ENCODE assay signal across 18 cellular contexts in genomic region chr4:52873861-52874343, GRCh38. TPM values are rescaled to one million over a fixed set of nuclear protein-coding genes. Genes with fewer than 3 reads are reported as not detected.
DNase-seq lines count a peak whose midpoint lies in the region; ATAC-seq and TF ChIP-seq lines count a peak whose summit lies in the region.
"Had no signal": no experiment of that assay in that cellular context is flagged by ENCODE, and none has a peak within 500 bp of the region (broad histone marks: within the 10 kb centered on the region; RNA-seq: fewer than 3 reads in every experiment).

No MANE protein-coding gene starts in this region.

- H3K36me3 ChIP-seq in SJCRH30 (no peaks in the 10 kb centered on the region), left ventricle myocardium inferior (no peaks in the 10 kb centered on the region), mucosa of descending colon (ENCODE audit: low read depth) (no peaks in the 10 kb centered on the region)
- H3K36me3 ChIP-seq: neutrophil, Peyer's patch, suprapubic skin had no signal

- CTCF ChIA-PET in Calu3 (lab: Charles Lee) = no interaction called here

- H3K27me3 Mint-ChIP-seq in Calu3 (ENCODE audit: unreplicated experiment) = no peaks in the 10 kb centered on the region
- H3K27me3 Mint-ChIP-seq in activated T-cell treated with anti-CD3 and anti-CD28 coated beads, Interleukin-2, amount 50 U/mL, for 4 hours (ENCODE audit: low read depth) = no peaks in the 10 kb centered on the region
- no peaks in the 10 kb centered on the region for H3K27me3 Mint-ChIP-seq in stimulated activated naive CD8-positive, alpha-beta T cell treated with anti-CD3 and anti-CD28 coated beads, Interleukin-15, amount 100 ng/mL, for 72 hours
- H3K27me3 Mint-ChIP-seq: activated naive CD8-positive, alpha-beta T cell treated with anti-CD3 and anti-CD28 coated beads, Interleukin-2, amount 10 ng/mL, durations not matched to agents 7 days and 5 days had no signal

- H3K9me3 Mint-ChIP-seq in Calu3 (ENCODE audit: low read depth, unreplicated experiment) = no peaks in the 10 kb centered on the region
- no peaks in the 10 kb centered on the region for H3K9me3 Mint-ChIP-seq in activated T-cell treated with anti-CD3 and anti-CD28 coated beads, Interleukin-2, amount 50 U/mL, for 4 hours
- H3K9me3 Mint-ChIP-seq in stimulated activated naive CD8-positive, alpha-beta T cell treated with anti-CD3 and anti-CD28 coated beads, Interleukin-15, amount 100 ng/mL, for 72 hours = no peaks in the 10 kb centered on the region
- H3K9me3 Mint-ChIP-seq: activated naive CD8-positive, alpha-beta T cell treated with anti-CD3 and anti-CD28 coated beads, Interleukin-2, amount 10 ng/mL, durations not matched to agents 7 days and 5 days had no signal

- H3K4me1 ChIP-seq in SJCRH30 (peaks cover 39% of the 10 kb centered on the region), left ventricle myocardium inferior (peaks cover 50% of the 10 kb centered on the region), mucosa of descending colon (ENCODE audit: low read depth) (no peaks in the 10 kb centered on the region)

- H3K27me3 ChIP-seq in SJCRH30 = no peaks in the 10 kb centered on the region
- no peaks in the 10 kb centered on the region for H3K27me3 ChIP-seq in left ventricle myocardium inferior (ENCODE audit: low read depth)
- H3K27me3 ChIP-seq: neutrophil, Peyer's patch, suprapubic skin had no signal

- BruUV-seq in Calu3 (replicated peaks; lab: Mats Ljungman, UMichigan) = no TSS peak

- ATAC-seq in mucosa of descending colon (peak; percentile 72), GM21825 (IDR thresholded peaks at IDR 0.05; ENCODE audit: unreplicated experiment) (no peak)
- no peak for ATAC-seq in activated T-cell treated with anti-CD3 and anti-CD28 coated beads, Interleukin-2, amount 50 U/mL, for 4 hours
- ATAC-seq in stimulated activated naive CD8-positive, alpha-beta T cell treated with anti-CD3 and anti-CD28 coated beads, Interleukin-15, amount 100 ng/mL, for 72 hours = no peak

- H3K9me3 ChIP-seq in SJCRH30 (replicated peaks) (no peaks in the 10 kb centered on the region), left ventricle myocardium inferior (replicated peaks) (no peaks in the 10 kb centered on the region), mucosa of descending colon (no peaks in the 10 kb centered on the region)
- H3K9me3 ChIP-seq: neutrophil, Peyer's patch, suprapubic skin had no signal

- intact Hi-C loops in Calu3 (cut with micrococcal nuclease; ENCODE audit: unreplicated experiment) = loop anchor here (5.0 kb wide), 1 partner anchor 108 kb away; no protein-coding TSS in a partner anchor
- intact Hi-C loops in left ventricle myocardium inferior (cut with micrococcal nuclease) = no loop called here
- intact Hi-C loops in mucosa of descending colon (cut with DNase I, micrococcal nuclease) = no loop called here

- H3K4me3 ChIP-seq in SJCRH30 (peak overlapping the region; percentile 7), left ventricle myocardium inferior (peak overlapping the region; percentile 21), mucosa of descending colon (no peak overlapping the region)
- H3K4me3 ChIP-seq: Peyer's patch, suprapubic skin had no signal

- H3K27ac ChIP-seq in SJCRH30 (peak overlapping the region; percentile 70), left ventricle myocardium inferior (replicated peaks) (peak overlapping the region; percentile 59)
- H3K27ac ChIP-seq: neutrophil, Peyer's patch, suprapubic skin had no signal

- peaks cover 19% of the 10 kb centered on the region for H3K4me1 Mint-ChIP-seq in Calu3 (ENCODE audit: low read depth, unreplicated experiment)
- peaks cover 3% of the 10 kb centered on the region for H3K4me1 Mint-ChIP-seq in activated T-cell treated with anti-CD3 and anti-CD28 coated beads, Interleukin-2, amount 50 U/mL, for 4 hours (ENCODE audit: low read depth)
- peaks cover 11% of the 10 kb centered on the region for H3K4me1 Mint-ChIP-seq in stimulated activated naive CD8-positive, alpha-beta T cell treated with anti-CD3 and anti-CD28 coated beads, Interleukin-15, amount 100 ng/mL, for 72 hours

- no peak for DNase-seq in Calu3
- peak; percentile 61 to 69 for DNase-seq in SJCRH30
- DNase-seq in left ventricle myocardium inferior = no peak
- peak in 2 of 3 donors; percentile 30 to 45 for DNase-seq in mucosa of descending colon
- DNase-seq in HPDE6-E6E7 (ENCODE audit: extremely low spot score) = no peak
- DNase-seq in activated T-cell treated with anti-CD3 and anti-CD28 coated beads, Interleukin-2, amount 50 U/mL, for 4 hours = no peak
- DNase-seq in stimulated activated naive CD8-positive, alpha-beta T cell treated with anti-CD3 and anti-CD28 coated beads, Interleukin-15, amount 100 ng/mL, for 72 hours = no peak
- DNase-seq: activated CD4-positive, alpha-beta T cell treated with anti-CD3 and anti-CD28 coated beads for 1 hour; activated naive CD8-positive, alpha-beta T cell treated with anti-CD3 and anti-CD28 coated beads, Interleukin-2, amount 10 ng/mL, durations not matched to agents 7 days and 5 days; activated T-cell treated with anti-CD3 and anti-CD28 coated beads, Interleukin-2, amount 50 U/mL, for 1 hour; KG1; NCI-H1417 treated with DMSO at 0.1 percent for 48 hours; Peyer's patch; stimulated activated CD4-positive, alpha-beta T cell treated with anti-CD3 and anti-CD28 coated beads, Interleukin-12 subunit alpha, Interleukin-12 subunit beta, amount 100 ng/mL, for 4 hours had no signal

- no peaks in the 10 kb centered on the region for H3K36me3 Mint-ChIP-seq in Calu3 (ENCODE audit: insufficient read depth, unreplicated experiment)
- peaks cover 35% of the 10 kb centered on the region for H3K36me3 Mint-ChIP-seq in activated T-cell treated with anti-CD3 and anti-CD28 coated beads, Interleukin-2, amount 50 U/mL, for 4 hours (ENCODE audit: insufficient read depth)

- peak overlapping the region; percentile 18 for H3K27ac Mint-ChIP-seq in Calu3 (ENCODE audit: unreplicated experiment)
- H3K27ac Mint-ChIP-seq in stimulated activated naive CD8-positive, alpha-beta T cell treated with anti-CD3 and anti-CD28 coated beads, Interleukin-15, amount 100 ng/mL, for 72 hours = no peak overlapping the region
- H3K27ac Mint-ChIP-seq: activated naive CD8-positive, alpha-beta T cell treated with anti-CD3 and anti-CD28 coated beads, Interleukin-2, amount 10 ng/mL, durations not matched to agents 7 days and 5 days had no signal

- H3K4me3 Mint-ChIP-seq in Calu3 (ENCODE audit: low read depth, unreplicated experiment) = no peak overlapping the region
- no peak overlapping the region for H3K4me3 Mint-ChIP-seq in activated T-cell treated with anti-CD3 and anti-CD28 coated beads, Interleukin-2, amount 50 U/mL, for 4 hours
- H3K4me3 Mint-ChIP-seq in stimulated activated naive CD8-positive, alpha-beta T cell treated with anti-CD3 and anti-CD28 coated beads, Interleukin-15, amount 100 ng/mL, for 72 hours = no peak overlapping the region
- H3K4me3 Mint-ChIP-seq: activated naive CD8-positive, alpha-beta T cell treated with anti-CD3 and anti-CD28 coated beads, Interleukin-2, amount 10 ng/mL, durations not matched to agents 7 days and 5 days had no signal

- TF ChIP-seq CTCF in Calu3 (IDR thresholded peaks at IDR 0.05; ENCODE audit: unreplicated experiment) (no peak), left ventricle myocardium inferior (IDR thresholded peaks at IDR 0.05; ENCODE audit: borderline replicate concordance) (no peak), mucosa of descending colon (IDR thresholded peaks at IDR 0.05) (no peak)

RNA-seq across cellular contexts. Expression of gene RASL11B, which starts 11.8 kb away (rescaled TPM):
- 0.42 and 0.64 TPM in 2 replicates for total RNA-seq in Calu3 (2022)
- 21.2 and 26.6 TPM in 2 replicates for total RNA-seq in SJCRH30 (2014; rRNA removed; shearing (Covaris generic))
- 8.7 TPM for total RNA-seq in left ventricle myocardium inferior
- under 1 TPM; 0.26 to 0.76 (median 0.60) TPM for total RNA-seq in mucosa of descending colon
- under 1 TPM; 0.16 to 0.71 (median 0.26) TPM for total RNA-seq in activated T-cell treated with anti-CD3 and anti-CD28 coated beads, Interleukin-2, amount 50 U/mL, for 4 hours
- total RNA-seq: dermis blood vessel endothelial cell had no signal

Comparison
In these comparisons a context has a peak if more than half of its experiments do, and no peak if none do; other contexts are left out.
1. DNase-seq: peak in SJCRH30 (2 of 2) and mucosa of descending colon (2 of 3); none in Calu3 (single experiment), left ventricle myocardium inferior (single experiment), HPDE6-E6E7 (single experiment), activated T-cell treated with anti-CD3 and anti-CD28 coated beads, Interleukin-2, amount 50 U/mL, for 4 hours (single experiment) and stimulated activated naive CD8-positive, alpha-beta T cell treated with anti-CD3 and anti-CD28 coated beads, Interleukin-15, amount 100 ng/mL, for 72 hours (0 of 2).